ENCODE assay signal across 9 cellular contexts in genomic region chr17:66965801-66966528, GRCh38. TPM values are rescaled to one million over a fixed set of nuclear protein-coding genes. Genes with fewer than 3 reads are reported as not detected.
DNase-seq lines count a peak whose midpoint lies in the region; ATAC-seq lines count a peak whose summit lies in the region.
"Had no signal": no experiment of that assay in that cellular context is flagged by ENCODE, and none has a peak within 500 bp of the region (broad histone marks: within the 10 kb centered on the region; RNA-seq: fewer than 3 reads in every experiment).

No MANE protein-coding gene starts in this region.

- peaks cover 10% of the 10 kb centered on the region for H3K4me1 Mint-ChIP-seq in activated CD8-positive, alpha-beta T cell treated with anti-CD3 and anti-CD28 coated beads, Interleukin-2, amount 10 ng/mL, durations not matched to agents 7 days and 5 days (ENCODE audit: low read depth)

- peak overlapping the region; percentile 50 for H3K4me3 Mint-ChIP-seq in activated CD8-positive, alpha-beta T cell treated with anti-CD3 and anti-CD28 coated beads, Interleukin-2, amount 10 ng/mL, durations not matched to agents 7 days and 5 days

- ATAC-seq in activated CD8-positive, alpha-beta T cell treated with anti-CD3 and anti-CD28 coated beads, Interleukin-2, amount 10 ng/mL, durations not matched to agents 7 days and 5 days = peak; percentile 40
- no peak for ATAC-seq in stimulated activated naive CD8-positive, alpha-beta T cell treated with anti-CD3 and anti-CD28 coated beads, Interleukin-15, Interleukin-2, amounts not matched to agents 100 U/mL and 50 U/mL, for 24 hours
- ATAC-seq in HG03025 (IDR thresholded peaks at IDR 0.05; ENCODE audit: low FRiP score, unreplicated experiment) (no peak), GM21367 (IDR thresholded peaks at IDR 0.05; ENCODE audit: unreplicated experiment) (no peak)

- peaks cover 62% of the 10 kb centered on the region for H3K27me3 Mint-ChIP-seq in activated CD8-positive, alpha-beta T cell treated with anti-CD3 and anti-CD28 coated beads, Interleukin-2, amount 10 ng/mL, durations not matched to agents 7 days and 5 days (ENCODE audit: low read depth)

- no peak overlapping the region for H3K27ac Mint-ChIP-seq in activated CD8-positive, alpha-beta T cell treated with anti-CD3 and anti-CD28 coated beads, Interleukin-2, amount 10 ng/mL, durations not matched to agents 7 days and 5 days
- H3K27ac Mint-ChIP-seq: activated naive CD4-positive, alpha-beta T cell treated with anti-CD3 and anti-CD28 coated beads, Interleukin-2, amount 50 U/mL, for 72 hours had no signal

- POLR2A ChIA-PET in activated CD8-positive, alpha-beta T cell treated with anti-CD3 and anti-CD28 coated beads, Interleukin-2, amount 10 ng/mL, durations not matched to agents 7 days and 5 days (lab: Charles Lee) = no interaction called here

- DNase-seq in NCI-H2227 (lab: John Stamatoyannopoulos, UW; ENCODE audit: unreplicated experiment) (peak; percentile 56), NCI-H2227 treated with DMSO at 0.1 percent for 48 hours (lab: John Stamatoyannopoulos, UW) (no peak), iPS-NIHi7 (ENCODE audit: extremely low spot score) (peak; percentile 67), LoVo (ENCODE audit: low spot score) (no peak)
- DNase-seq in activated CD8-positive, alpha-beta T cell treated with anti-CD3 and anti-CD28 coated beads, Interleukin-2, amount 10 ng/mL, durations not matched to agents 7 days and 5 days = no peak
- DNase-seq in stimulated activated naive CD8-positive, alpha-beta T cell treated with anti-CD3 and anti-CD28 coated beads, Interleukin-15, Interleukin-2, amounts not matched to agents 100 U/mL and 50 U/mL, for 24 hours = peak; percentile 10

- no peaks in the 10 kb centered on the region for H3K9me3 Mint-ChIP-seq in activated CD8-positive, alpha-beta T cell treated with anti-CD3 and anti-CD28 coated beads, Interleukin-2, amount 10 ng/mL, durations not matched to agents 7 days and 5 days (ENCODE audit: insufficient read depth)
- H3K9me3 Mint-ChIP-seq: activated naive CD4-positive, alpha-beta T cell treated with anti-CD3 and anti-CD28 coated beads, Interleukin-2, amount 50 U/mL, for 72 hours had no signal

- H3K36me3 Mint-ChIP-seq in activated CD8-positive, alpha-beta T cell treated with anti-CD3 and anti-CD28 coated beads, Interleukin-2, amount 10 ng/mL, durations not matched to agents 7 days and 5 days (ENCODE audit: low read depth) = no peaks in the 10 kb centered on the region
- H3K36me3 Mint-ChIP-seq: activated naive CD4-positive, alpha-beta T cell treated with anti-CD3 and anti-CD28 coated beads, Interleukin-2, amount 50 U/mL, for 72 hours had no signal

- CTCF ChIA-PET in activated CD8-positive, alpha-beta T cell treated with anti-CD3 and anti-CD28 coated beads, Interleukin-2, amount 10 ng/mL, durations not matched to agents 7 days and 5 days (lab: Charles Lee) = interaction anchor here (1.9 kb wide), 1 partner anchor 116 kb away, joined by 4 read pairs; no protein-coding TSS in a partner anchor

RNA-seq across cellular contexts. Expression of gene CACNG4, which starts 1.5 kb away (rescaled TPM):
- not detected for total RNA-seq in activated CD8-positive, alpha-beta T cell treated with anti-CD3 and anti-CD28 coated beads, Interleukin-2, amount 10 ng/mL, durations not matched to agents 7 days and 5 days
- total RNA-seq: activated naive CD4-positive, alpha-beta T cell treated with anti-CD3 and anti-CD28 coated beads, Interleukin-2, amount 50 U/mL, for 72 hours had no signal

Comparison
In these comparisons a context has a peak if more than half of its experiments do, and no peak if none do; other contexts are left out.
1. DNase-seq: peak in NCI-H2227 (single experiment), iPS-NIHi7 (single experiment) and stimulated activated naive CD8-positive, alpha-beta T cell treated with anti-CD3 and anti-CD28 coated beads, Interleukin-15, Interleukin-2, amounts not matched to agents 100 U/mL and 50 U/mL, for 24 hours (single experiment); none in NCI-H2227 treated with DMSO at 0.1 percent for 48 hours (single experiment), activated CD8-positive, alpha-beta T cell treated with anti-CD3 and anti-CD28 coated beads, Interleukin-2, amount 10 ng/mL, durations not matched to agents 7 days and 5 days (single experiment) and LoVo (single experiment).